ENCODE assay signal across 9 cellular contexts in genomic region chr17:36592711-36593321, GRCh38. TPM values are rescaled to one million over a fixed set of nuclear protein-coding genes. Genes with fewer than 3 reads are reported as not detected.
DNase-seq lines count a peak whose midpoint lies in the region; ATAC-seq, FAIRE-seq and TF ChIP-seq lines count a peak whose summit lies in the region.
"Had no signal": no experiment of that assay in that cellular context is flagged by ENCODE, and none has a peak within 500 bp of the region (broad histone marks: within the 10 kb centered on the region; RNA-seq: fewer than 3 reads in every experiment).

No MANE protein-coding gene starts in this region.

- H2AK5ac ChIP-seq in mesenchymal stem cell (ENCODE audit: low read length, severe bottlenecking), result no peak overlapping the region

- H3K23ac ChIP-seq in mesenchymal stem cell (ENCODE audit: low read length in 2 of 2), result no peak overlapping the region

- peak overlapping the region; percentile 62 for H4K91ac ChIP-seq in mesenchymal stem cell (ENCODE audit: low read length)

- no peak overlapping the region for H3K18ac ChIP-seq in mesenchymal stem cell (ENCODE audit: low read depth in 1 of 2, low read length in 2 of 2)

- no peak overlapping the region for H4K8ac ChIP-seq in mesenchymal stem cell (ENCODE audit: low read length)

- H3K36me3 Mint-ChIP-seq in activated naive CD4-positive, alpha-beta T cell treated with anti-CD3 and anti-CD28 coated beads for 36 hours (ENCODE audit: low read depth), result peaks cover 12% of the 10 kb centered on the region
- H3K36me3 Mint-ChIP-seq in brain, result peaks cover 12% of the 10 kb centered on the region

- peak overlapping the region; percentile 3 for H3K27ac ChIP-seq in mesenchymal stem cell (ENCODE audit: low read length, poor library complexity, severe bottlenecking)
- no peak overlapping the region for H3K27ac ChIP-seq in urinary bladder (ENCODE audit: low read depth)

- peak overlapping the region; percentile 86 for H3K4me2 ChIP-seq in mesenchymal stem cell (ENCODE audit: low read length, poor library complexity, severe bottlenecking)

- peaks cover 17% of the 10 kb centered on the region for H3K4me1 ChIP-seq in mesenchymal stem cell (ENCODE audit: control insufficient read depth, insufficient read depth, low read depth, low read length)
- no peaks in the 10 kb centered on the region for H3K4me1 ChIP-seq in urinary bladder (ENCODE audit: insufficient read depth)

- H3K4me3 ChIP-seq in mesenchymal stem cell (ENCODE audit: insufficient read depth in 1 of 2, low read depth in 1 of 2, low read length in 2 of 2) (peak overlapping the region; percentile 79 to 86), urinary bladder (ENCODE audit: low read depth, low read length) (peak overlapping the region; percentile 91)

- no peaks in the 10 kb centered on the region for H3K9me3 ChIP-seq in mesenchymal stem cell (ENCODE audit: control insufficient read depth, low read length)

- H3K4ac ChIP-seq in mesenchymal stem cell (ENCODE audit: low read depth in 1 of 2, low read length in 2 of 2), result no peak overlapping the region

- no peak for FAIRE-seq in GM19239 (lab: Jason Lieb, UNC)
- FAIRE-seq: endometrium had no signal

- H2BK12ac ChIP-seq in mesenchymal stem cell (ENCODE audit: low read length in 2 of 2), result no peak overlapping the region

- peaks cover 23% of the 10 kb centered on the region for H3K4me1 Mint-ChIP-seq in activated naive CD4-positive, alpha-beta T cell treated with anti-CD3 and anti-CD28 coated beads for 36 hours (ENCODE audit: low read depth)
- H3K4me1 Mint-ChIP-seq in brain, result peaks cover 35% of the 10 kb centered on the region

- CTCF ChIA-PET in activated naive CD4-positive, alpha-beta T cell treated with anti-CD3 and anti-CD28 coated beads for 36 hours (lab: Charles Lee), result interaction anchor here (1.1 to 3.9 kb wide), 2 partner anchors 10 to 33 kb away, joined by 3 to 33 read pairs; partner anchors contain the start of gene MRM1

- H3K79me1 ChIP-seq in mesenchymal stem cell (replicated peaks; ENCODE audit: low read length, poor library complexity, severe bottlenecking), result peaks cover 22% of the 10 kb centered on the region

- H3K9ac ChIP-seq in mesenchymal stem cell (ENCODE audit: low read length), result peak overlapping the region; percentile 87

- peak overlapping the region; percentile 71 for H3K4me3 Mint-ChIP-seq in activated naive CD4-positive, alpha-beta T cell treated with anti-CD3 and anti-CD28 coated beads for 36 hours
- peak overlapping the region; percentile 85 to 87 (median 86) for H3K4me3 Mint-ChIP-seq in brain

- no peak overlapping the region for H2AFZ ChIP-seq in mesenchymal stem cell (ENCODE audit: low read depth, low read length)

- intact Hi-C loops in activated naive CD4-positive, alpha-beta T cell treated with anti-CD3 and anti-CD28 coated beads for 36 hours (cut with micrococcal nuclease), result no loop called here
- intact Hi-C loops in sciatic nerve (cut with DNase I), result no loop called here

- H2BK15ac ChIP-seq in mesenchymal stem cell (ENCODE audit: low read depth, poor library complexity, severe bottlenecking), result no peak overlapping the region

- TF ChIP-seq CTCF in brain (conservative IDR thresholded peaks at IDR 0.05), result no peak

- no peak for ATAC-seq in sciatic nerve

- H3K27me3 ChIP-seq in mesenchymal stem cell (ENCODE audit: control insufficient read depth in 1 of 2, insufficient read depth in 1 of 2, low read length in 2 of 2), result no peaks in the 10 kb centered on the region

- no peak overlapping the region for H2BK5ac ChIP-seq in mesenchymal stem cell (ENCODE audit: low read depth, low read length, poor library complexity, severe bottlenecking)

- H3K14ac ChIP-seq in mesenchymal stem cell (ENCODE audit: low read length in 2 of 2), result no peak overlapping the region

- H3K36me3 ChIP-seq in mesenchymal stem cell (ENCODE audit: control insufficient read depth in 1 of 2, insufficient read depth in 2 of 2, low read depth in 1 of 2, low read length in 2 of 2) (peaks cover 14 to 40% of the 10 kb centered on the region in 2 experiments), urinary bladder (ENCODE audit: insufficient read depth) (no peaks in the 10 kb centered on the region)

- 31% methylated on average over 4 of the region's 4 CpGs for WGBS in mesenchymal stem cell
- WGBS in urinary bladder, result 30% methylated on average over 4 of the region's 4 CpGs

- no peaks in the 10 kb centered on the region for H3K9me3 Mint-ChIP-seq in activated naive CD4-positive, alpha-beta T cell treated with anti-CD3 and anti-CD28 coated beads for 36 hours
- no peaks in the 10 kb centered on the region for H3K9me3 Mint-ChIP-seq in brain

- DNase-seq in activated naive CD4-positive, alpha-beta T cell treated with anti-CD3 and anti-CD28 coated beads for 36 hours, result peak; percentile 24
- no peak for DNase-seq in activated naive CD4-positive, alpha-beta T cell (lab: John Stamatoyannopoulos, UW)
- DNase-seq in mesenchymal stem cell (no peak), sciatic nerve (ENCODE audit: low spot score) (no peak), GM19239 (ENCODE audit: insufficient read length, low spot score) (no peak), occipital lobe (lab: John Stamatoyannopoulos, UW) (no peak)

- H2BK120ac ChIP-seq in mesenchymal stem cell (ENCODE audit: low read depth, low read length), result peak overlapping the region; percentile 23

- H3K27me3 Mint-ChIP-seq in activated naive CD4-positive, alpha-beta T cell treated with anti-CD3 and anti-CD28 coated beads for 36 hours (ENCODE audit: low read depth), result no peaks in the 10 kb centered on the region
- no peaks in the 10 kb centered on the region for H3K27me3 Mint-ChIP-seq in brain

- H3K27ac Mint-ChIP-seq in activated naive CD4-positive, alpha-beta T cell treated with anti-CD3 and anti-CD28 coated beads for 36 hours, result no peak overlapping the region
- H3K27ac Mint-ChIP-seq in brain, result peak overlapping the region; percentile 44 to 82 (median 75)

RNA-seq across cellular contexts. Expression of gene DHRS11, which starts 1.1 kb away (rescaled TPM):
- 1 to 10 TPM; 8.4 to 9.8 TPM for total RNA-seq in activated naive CD4-positive, alpha-beta T cell treated with anti-CD3 and anti-CD28 coated beads for 36 hours
- 27.1 TPM for polyA plus RNA-seq in brain (ENCODE audit: insufficient read depth, low read depth, low replicate concordance)
- polyA plus RNA-seq in mesenchymal stem cell (2013, experiment 1 of 2), result 2.6 TPM
- polyA plus RNA-seq in mesenchymal stem cell (2013, experiment 2 of 2), result 2.4 TPM
- total RNA-seq in urinary bladder, result 3.2 TPM
- 9.4 TPM for polyA plus RNA-seq in urinary bladder
- 5.4 TPM for total RNA-seq in sciatic nerve
- 4.8 TPM for total RNA-seq in occipital lobe

RNA-seq across cellular contexts. Expression of gene MRM1, which starts 8.6 kb away (rescaled TPM):
- total RNA-seq in activated naive CD4-positive, alpha-beta T cell treated with anti-CD3 and anti-CD28 coated beads for 36 hours, result 10 to 100 TPM; 11.0 to 11.3 TPM
- 3.8 TPM for polyA plus RNA-seq in brain (ENCODE audit: insufficient read depth, low read depth, low replicate concordance)
- polyA plus RNA-seq in mesenchymal stem cell (2013, experiment 1 of 2), result 1.3 TPM
- polyA plus RNA-seq in mesenchymal stem cell (2013, experiment 2 of 2), result 1.2 TPM
- total RNA-seq in urinary bladder, result 3.0 TPM
- polyA plus RNA-seq in urinary bladder, result 7.9 TPM
- 5.6 TPM for total RNA-seq in sciatic nerve
- 2.7 TPM for total RNA-seq in occipital lobe

RNA-seq across cellular contexts. Expression of gene GGNBP2, which starts 48.1 kb away (rescaled TPM):
- 10 to 100 TPM; 96.2 to 99.9 TPM for total RNA-seq in activated naive CD4-positive, alpha-beta T cell treated with anti-CD3 and anti-CD28 coated beads for 36 hours
- 46.2 TPM for polyA plus RNA-seq in brain (ENCODE audit: insufficient read depth, low read depth, low replicate concordance)
- polyA plus RNA-seq in mesenchymal stem cell (2013, experiment 1 of 2), result 66.8 TPM
- 68.1 TPM for polyA plus RNA-seq in mesenchymal stem cell (2013, experiment 2 of 2)
- 86.5 TPM for total RNA-seq in urinary bladder
- polyA plus RNA-seq in urinary bladder, result 46.4 TPM
- 88.8 TPM for total RNA-seq in sciatic nerve
- total RNA-seq in occipital lobe, result 60.7 TPM

RNA-seq across cellular contexts. Expression of gene PIGW, which starts 58.0 kb away (rescaled TPM):
- 10 to 100 TPM; 10.6 to 11.3 TPM for total RNA-seq in activated naive CD4-positive, alpha-beta T cell treated with anti-CD3 and anti-CD28 coated beads for 36 hours
- polyA plus RNA-seq in brain (ENCODE audit: insufficient read depth, low read depth, low replicate concordance), result 5.8 TPM
- polyA plus RNA-seq in mesenchymal stem cell (2013, experiment 1 of 2), result 7.2 TPM
- 8.0 TPM for polyA plus RNA-seq in mesenchymal stem cell (2013, experiment 2 of 2)
- 5.6 TPM for total RNA-seq in urinary bladder
- 6.8 TPM for polyA plus RNA-seq in urinary bladder
- 3.2 TPM for total RNA-seq in sciatic nerve
- total RNA-seq in occipital lobe, result 7.0 TPM

RNA-seq across cellular contexts. Expression of gene MYO19, which starts 58.1 kb away (rescaled TPM):
- 100 to 1,000 TPM in 1 of 2 experiments, 10 to 100 TPM in 1; 99.6 to 107 TPM for total RNA-seq in activated naive CD4-positive, alpha-beta T cell treated with anti-CD3 and anti-CD28 coated beads for 36 hours
- polyA plus RNA-seq in brain (ENCODE audit: insufficient read depth, low read depth, low replicate concordance) (29.9 TPM), urinary bladder (20.2 TPM)
- 18.2 TPM for polyA plus RNA-seq in mesenchymal stem cell (2013, experiment 1 of 2)
- polyA plus RNA-seq in mesenchymal stem cell (2013, experiment 2 of 2), result 16.6 TPM
- total RNA-seq in urinary bladder (48.5 TPM), sciatic nerve (46.5 TPM), occipital lobe (33.8 TPM)
